21 cellular contexts compared by ENCODE assay signal in genomic region chr1:209817691-209818090, GRCh38. TPM values are rescaled to one million over a fixed set of nuclear protein-coding genes. Genes with fewer than 3 reads are reported as not detected.
DNase-seq lines count a peak whose midpoint lies in the region; ATAC-seq and TF ChIP-seq lines count a peak whose summit lies in the region.
"Had no signal": no experiment of that assay in that cellular context is flagged by ENCODE, and none has a peak within 500 bp of the region (broad histone marks: within the 10 kb centered on the region; RNA-seq: fewer than 3 reads in every experiment).

No MANE protein-coding gene starts in this region.

- CTCF ChIA-PET in MCF 10A (lab: Yijun Ruan, JAX) (interaction anchor here (0.6 to 30.3 kb wide), 11 partner anchors 0 to 1729 kb away, joined by 3 to 1144 read pairs (median 4); partner anchors contain the start of genes IRF6 and UTP25), RWPE1 (lab: Yijun Ruan, JAX) (interaction anchor here (1.0 kb wide), 1 partner anchor 10 kb away, joined by 3 read pairs; the partner anchor contains the start of gene UTP25)

- H3K27ac ChIP-seq in breast epithelium (peak overlapping the region in 1 of 2 donors; percentile 77), RWPE1 (peak overlapping the region; percentile 99), foreskin keratinocyte (peak overlapping the region; percentile 100)
- H3K27ac ChIP-seq: 22Rv1, A549, C4-2B, HL-60 had no signal

- no peak for DNase-seq in MCF 10A (ENCODE audit: unreplicated experiment)
- DNase-seq in breast epithelium (ENCODE audit: low spot score in 2 of 2) = no peak
- no peak for DNase-seq in RWPE1 (ENCODE audit: low spot score)
- no peak for DNase-seq in foreskin keratinocyte
- no peak for DNase-seq in type B pancreatic cell (ENCODE audit: extremely low spot score, unreplicated experiment)
- DNase-seq in occipital lobe (lab: John Stamatoyannopoulos, UW) = no peak
- DNase-seq: AML-193; CD4-positive, alpha-beta T cell; DMS153; DMS79; GDM1; GOT3; H7; HFFc6 had no signal

- no peaks in the 10 kb centered on the region for H3K9me3 ChIP-seq in breast epithelium
- H3K9me3 ChIP-seq: A549 had no signal

- H3K4me1 ChIP-seq in breast epithelium = no peaks in the 10 kb centered on the region
- peaks cover 25% of the 10 kb centered on the region for H3K4me1 ChIP-seq in foreskin keratinocyte
- H3K4me1 ChIP-seq: A549 had no signal

- TF ChIP-seq POLR2A in breast epithelium (IDR thresholded peaks at IDR 0.05) = no peak

- BruUV-seq in MCF 10A (replicated peaks; lab: Mats Ljungman, UMichigan) = no TSS peak

- H3K4me1 Mint-ChIP-seq in MCF 10A (ENCODE audit: insufficient read depth, unreplicated experiment) (peaks cover 27% of the 10 kb centered on the region), type B pancreatic cell (ENCODE audit: unreplicated experiment) (peaks cover 15% of the 10 kb centered on the region)

- POLR2A ChIA-PET in MCF 10A (lab: Yijun Ruan, JAX) (interaction anchor here (1.0 to 21.0 kb wide), 15 partner anchors 5 to 406 kb away, joined by 3 to 1382 read pairs (median 9); partner anchors contain the start of genes C1orf74, IRF6, LAMB3 and UTP25), RWPE1 (lab: Yijun Ruan, JAX; ENCODE audit: low non-redundant PET) (interaction anchor here (0.7 kb wide), 1 partner anchor 11 kb away, joined by 11 read pairs; no protein-coding TSS in a partner anchor)

- H3K4me3 Mint-ChIP-seq in MCF 10A (ENCODE audit: unreplicated experiment) (no peak overlapping the region), type B pancreatic cell (no peak overlapping the region)
- H3K4me3 Mint-ChIP-seq: CD4-positive, alpha-beta T cell; HFFc6 had no signal

- no peaks in the 10 kb centered on the region for H3K9me3 Mint-ChIP-seq in MCF 10A (ENCODE audit: unreplicated experiment)
- H3K9me3 Mint-ChIP-seq in type B pancreatic cell = no peaks in the 10 kb centered on the region
- H3K9me3 Mint-ChIP-seq: CD4-positive, alpha-beta T cell; HFFc6 had no signal

- no peaks in the 10 kb centered on the region for H3K27me3 ChIP-seq in breast epithelium
- H3K27me3 ChIP-seq in foreskin keratinocyte = no peaks in the 10 kb centered on the region

- TF ChIP-seq CTCF in MCF 10A (IDR thresholded peaks at IDR 0.05; ENCODE audit: unreplicated experiment) (no peak), breast epithelium (IDR thresholded peaks at IDR 0.05) (no peak), RWPE1 (conservative IDR thresholded peaks at IDR 0.05; ENCODE audit: low read depth) (no peak), foreskin keratinocyte (conservative IDR thresholded peaks at IDR 0.05) (no peak), type B pancreatic cell (conservative IDR thresholded peaks at IDR 0.05) (no peak)

- intact Hi-C loops in MCF 10A (cut with micrococcal nuclease) (no loop called here), breast epithelium (cut with DNase I; ENCODE audit: low total_unique reads) (no loop called here)

- H3K27ac Mint-ChIP-seq in MCF 10A (ENCODE audit: low read depth, unreplicated experiment) (peak overlapping the region; percentile 91), type B pancreatic cell (peak overlapping the region; percentile 32)
- H3K27ac Mint-ChIP-seq: CD4-positive, alpha-beta T cell; HFFc6 had no signal

- ATAC-seq in foreskin keratinocyte = no peak
- ATAC-seq in GM19328 (IDR thresholded peaks at IDR 0.05; ENCODE audit: unreplicated experiment) = no peak
- ATAC-seq: A549, HCT116 had no signal

- H3K27me3 Mint-ChIP-seq in MCF 10A (ENCODE audit: insufficient read depth, unreplicated experiment) = no peaks in the 10 kb centered on the region
- peaks cover 12% of the 10 kb centered on the region for H3K27me3 Mint-ChIP-seq in type B pancreatic cell

- H3K4me3 ChIP-seq in breast epithelium = no peak overlapping the region
- H3K4me3 ChIP-seq: A549 had no signal

- peaks cover 10% of the 10 kb centered on the region for H3K36me3 Mint-ChIP-seq in MCF 10A (ENCODE audit: insufficient read depth, unreplicated experiment)
- no peaks in the 10 kb centered on the region for H3K36me3 Mint-ChIP-seq in type B pancreatic cell

- H3K36me3 ChIP-seq in breast epithelium = no peaks in the 10 kb centered on the region

RNA-seq across cellular contexts. Expression of gene UTP25, which starts 10.1 kb away (rescaled TPM):
- total RNA-seq in MCF 10A (2022) (20.4 and 23.8 TPM in 2 replicates), breast epithelium (10 to 100 TPM in 2 of 3 donors, 1 to 10 TPM in 1; 6.4 to 15.5 (median 11.1) TPM), foreskin keratinocyte (9.0 and 9.2 TPM in 2 replicates), type B pancreatic cell (ENCODE audit: low replicate concordance) (8.4 and 9.4 TPM in 2 replicates), occipital lobe (15.0 TPM)
- 3.2 and 3.7 TPM in 2 replicates for polyA plus RNA-seq in foreskin keratinocyte

RNA-seq across cellular contexts. Expression of gene IRF6, which starts 11.7 kb away (rescaled TPM):
- total RNA-seq in MCF 10A (2022) = 87.8 and 106 TPM in 2 replicates
- total RNA-seq in breast epithelium = 10 to 100 TPM in 2 of 3 donors, 1 to 10 TPM in 1; 1.9 to 81.8 (median 42.9) TPM
- total RNA-seq in foreskin keratinocyte = 160 and 194 TPM in 2 replicates
- polyA plus RNA-seq in foreskin keratinocyte = 70.3 and 93.1 TPM in 2 replicates
- total RNA-seq in type B pancreatic cell (ENCODE audit: low replicate concordance) = 28.2 and 67.4 TPM in 2 replicates
- 0.31 TPM for total RNA-seq in occipital lobe
- total RNA-seq: Daoy had no signal

RNA-seq across cellular contexts. Expression of gene C1orf74, which starts 33.3 kb away (rescaled TPM):
- 6.8 and 7.1 TPM in 2 replicates for total RNA-seq in MCF 10A (2022)
- total RNA-seq in breast epithelium = 1 to 10 TPM in 2 of 3 donors, under 1 TPM in 1; 0.64 to 3.1 (median 2.0) TPM
- 11.0 and 12.3 TPM in 2 replicates for total RNA-seq in foreskin keratinocyte
- polyA plus RNA-seq in foreskin keratinocyte = 5.7 and 6.1 TPM in 2 replicates
- total RNA-seq in type B pancreatic cell (ENCODE audit: low replicate concordance) = 3.6 TPM in 2 replicates
- total RNA-seq in occipital lobe = 2.8 TPM
